8 cellular contexts compared by ENCODE assay signal in genomic region chr10:84264611-84265141, GRCh38. TPM values are rescaled to one million over a fixed set of nuclear protein-coding genes. Genes with fewer than 3 reads are reported as not detected.
DNase-seq lines count a peak whose midpoint lies in the region; ATAC-seq and TF ChIP-seq lines count a peak whose summit lies in the region.

No MANE protein-coding gene starts in this region.

- peak; percentile 97 for TF ChIP-seq CTCF in GM10266 (IDR thresholded peaks at IDR 0.05; ENCODE audit: control insufficient read depth, insufficient read depth, low read depth, missing control alignments)
- TF ChIP-seq CTCF in glutamatergic neuron (IDR thresholded peaks at IDR 0.05; ENCODE audit: partially characterized antibody, unreplicated experiment): peak; percentile 86
- TF ChIP-seq CTCF in upper lobe of left lung (IDR thresholded peaks at IDR 0.05): peak; percentile 84 to 92 (median 89)

- TF ChIP-seq POLR2A in upper lobe of left lung (IDR thresholded peaks at IDR 0.05): no peak

- no peak overlapping the region for H3K27ac ChIP-seq in upper lobe of left lung

- no peak overlapping the region for H3K27ac Mint-ChIP-seq in glutamatergic neuron (ENCODE audit: unreplicated experiment)

- H3K4me3 Mint-ChIP-seq in glutamatergic neuron (ENCODE audit: unreplicated experiment): no peak overlapping the region

- ATAC-seq in upper lobe of left lung (ENCODE audit: low FRiP score in 2 of 2): peak; percentile 88 to 90

- DNase-seq in GM10266 (ENCODE audit: extremely low spot score) (peak; percentile 63), H4 (ENCODE audit: low spot score) (peak; percentile 51), LHCN-M2 (ENCODE audit: low read depth) (peak; percentile 35), SHP77 treated with DMSO at 0.1 percent for 48 hours (lab: John Stamatoyannopoulos, UW) (peak; percentile 39), glutamatergic neuron (peak; percentile 87), pons (ENCODE audit: low spot score) (peak; percentile 71), upper lobe of left lung (peak in 1 of 2 donors; percentile 69)
- DNase-seq in activated naive CD4-positive, alpha-beta T cell (lab: John Stamatoyannopoulos, UW): peak; percentile 16 to 59 (median 37)

- no peaks in the 10 kb centered on the region for H3K9me3 ChIP-seq in upper lobe of left lung

- peaks cover 5% of the 10 kb centered on the region for H3K4me1 Mint-ChIP-seq in glutamatergic neuron (ENCODE audit: low read depth, unreplicated experiment)

- peaks cover 0 to 8% (median 4%) of the 10 kb centered on the region in 4 donors for H3K4me1 ChIP-seq in upper lobe of left lung

- WGBS in upper lobe of left lung, 2 donors: 1 to 2% methylated on average over 11 of the region's 11 CpGs

- H3K27me3 Mint-ChIP-seq in glutamatergic neuron (ENCODE audit: unreplicated experiment): peaks cover 3% of the 10 kb centered on the region

- no peak overlapping the region for H3K4me3 ChIP-seq in upper lobe of left lung

- no peaks in the 10 kb centered on the region for H3K27me3 ChIP-seq in upper lobe of left lung

- no peaks in the 10 kb centered on the region for H3K9me3 Mint-ChIP-seq in glutamatergic neuron (ENCODE audit: unreplicated experiment)

- no peaks in the 10 kb centered on the region for H3K36me3 ChIP-seq in upper lobe of left lung

- no peak for TF ChIP-seq EP300 in upper lobe of left lung (IDR thresholded peaks at IDR 0.05)

- H3K36me3 Mint-ChIP-seq in glutamatergic neuron (ENCODE audit: unreplicated experiment): no peaks in the 10 kb centered on the region

RNA-seq across cellular contexts. Expression of gene RGR, which starts 19.8 kb away (rescaled TPM):
- total RNA-seq in H4 (2014; rRNA removed; shearing (Covaris generic)): not detected in 2 replicates
- total RNA-seq in LHCN-M2 (2014; rRNA removed) (not detected in 2 replicates), glutamatergic neuron (ENCODE audit: unreplicated experiment) (not detected), upper lobe of left lung (10 to 100 TPM in 1 of 6 donors, under 1 TPM in 2, not detected in 3; 0.49 to 14.7 (median 0.91) TPM)
- polyA plus RNA-seq in LHCN-M2 (2012): not detected

RNA-seq across cellular contexts. Expression of gene LRIT1, which starts 23.3 kb away (rescaled TPM):
- not detected in 2 replicates for total RNA-seq in H4 (2014; rRNA removed; shearing (Covaris generic))
- total RNA-seq in LHCN-M2 (2014; rRNA removed) (not detected in 2 replicates), glutamatergic neuron (ENCODE audit: unreplicated experiment) (not detected), upper lobe of left lung (not detected)
- not detected for polyA plus RNA-seq in LHCN-M2 (2012)

RNA-seq across cellular contexts. Expression of gene LRIT2, which starts 39.3 kb away (rescaled TPM):
- not detected in 2 replicates for total RNA-seq in H4 (2014; rRNA removed; shearing (Covaris generic))
- not detected in 2 replicates for total RNA-seq in LHCN-M2 (2014; rRNA removed)
- not detected for polyA plus RNA-seq in LHCN-M2 (2012)
- not detected for total RNA-seq in glutamatergic neuron (ENCODE audit: unreplicated experiment)
- not detected for total RNA-seq in upper lobe of left lung
